In genomic region chr12:34347367-34347766, GRCh38 we compare ENCODE assay signal across 1 cellular context.
A peak's percentile ranks its signal among the peaks of the same experiment; 100 is the strongest.
TF ChIP-seq lines count a peak whose summit lies in the region.

No MANE protein-coding gene starts in this region.

TF ChIP-seq in K562, 482 proteins besides CTCF, POLR2A, EP300 and RAD21 (continued from another document):
- no peak for TF ChIP-seq PYGO2 (tag; IDR thresholded peaks at IDR 0.05)
- TF ChIP-seq ZNF165 (CRISPR knock-in tag; IDR thresholded peaks at IDR 0.05; ENCODE audit: borderline replicate concordance), result no peak
- TF ChIP-seq NR2C1 (IDR thresholded peaks at IDR 0.05), result peak; percentile 57
- 0 out of 2 replicates have a peak, but pooled peaks have one; percentile 10 for TF ChIP-seq NR2C1 (tag; IDR thresholded peaks at IDR 0.05)
- TF ChIP-seq ZNF347 (CRISPR knock-in tag; IDR thresholded peaks at IDR 0.05; ENCODE audit: low read depth), result no peak
- no peak for TF ChIP-seq CAMTA2 (CRISPR knock-in tag; conservative IDR thresholded peaks at IDR 0.05)
- no peak for TF ChIP-seq ZBTB34 (CRISPR knock-in tag; IDR thresholded peaks at IDR 0.05)
- TF ChIP-seq NR3C1 (CRISPR knock-in tag; IDR thresholded peaks at IDR 0.05), result no peak
- TF ChIP-seq TSHZ1 (CRISPR knock-in tag; IDR thresholded peaks at IDR 0.05), result no peak
- TF ChIP-seq RBM15 (IDR thresholded peaks at IDR 0.05; ENCODE audit: insufficient read depth, low read length), result no peak
- TF ChIP-seq SNRNP70 (optimal IDR thresholded peaks at IDR 0.05; ENCODE audit: low read depth, low read length), result no peak
- no peak for TF ChIP-seq RERE (CRISPR knock-in tag; IDR thresholded peaks at IDR 0.05; ENCODE audit: borderline replicate concordance)
- TF ChIP-seq MCM3 (IDR thresholded peaks at IDR 0.05), result no peak
- TF ChIP-seq ETV6 (IDR thresholded peaks at IDR 0.05; ENCODE audit: borderline replicate concordance in 1 of 2, low read depth in 2 of 2, low read length in 1 of 2), result no peak
- TF ChIP-seq ETV6 (CRISPR knock-in tag; IDR thresholded peaks at IDR 0.05; ENCODE audit: borderline replicate concordance), result no peak
- peak; percentile 22 for TF ChIP-seq CTCFL (IDR thresholded peaks at IDR 0.05; ENCODE audit: borderline replicate concordance, insufficient read depth, low read depth, low read length, poor library complexity, severe bottlenecking)
- TF ChIP-seq CEBPG (CRISPR knock-in tag; IDR thresholded peaks at IDR 0.05), result no peak
- TF ChIP-seq CEBPG (tag; conservative IDR thresholded peaks at IDR 0.05 in 1 of 2, IDR thresholded peaks at IDR 0.05 in 1 of 2), result no peak
- TF ChIP-seq ZBTB5 (IDR thresholded peaks at IDR 0.05), result no peak
- no peak for TF ChIP-seq DACH1 (IDR thresholded peaks at IDR 0.05; ENCODE audit: partially characterized antibody)
- no peak for TF ChIP-seq FOXJ2 (tag; IDR thresholded peaks at IDR 0.05)
- 0 out of 2 replicates have a peak, but pooled peaks have one; percentile 43 for TF ChIP-seq ZNF12 (CRISPR knock-in tag; IDR thresholded peaks at IDR 0.05)
- no peak for TF ChIP-seq HDAC8 (tag; IDR thresholded peaks at IDR 0.05)
- no peak for TF ChIP-seq MCM2 (IDR thresholded peaks at IDR 0.05; ENCODE audit: low read depth)
- TF ChIP-seq GTF2F1 (IDR thresholded peaks at IDR 0.05; ENCODE audit: low read depth, low read length), result no peak
- 0 out of 2 replicates have a peak, but pooled peaks have one; percentile 2 for TF ChIP-seq ARID4B (CRISPR knock-in tag; IDR thresholded peaks at IDR 0.05)
- no peak for TF ChIP-seq TGIF2 (CRISPR knock-in tag; IDR thresholded peaks at IDR 0.05)
- peak; percentile 97 for TF ChIP-seq KLF1 (tag; IDR thresholded peaks at IDR 0.05)
- TF ChIP-seq ZNF232 (CRISPR knock-in tag; IDR thresholded peaks at IDR 0.05), result no peak
TF ChIP-seq in K562: peak in this region for 44.
